ENCODE assay signal across 10 cellular contexts in genomic region chr14:92512807-92513203, GRCh38. TPM values are rescaled to one million over a fixed set of nuclear protein-coding genes. Genes with fewer than 3 reads are reported as not detected.
DNase-seq lines count a peak whose midpoint lies in the region; ATAC-seq, FAIRE-seq and TF ChIP-seq lines count a peak whose summit lies in the region.
"Had no signal": no experiment of that assay in that cellular context is flagged by ENCODE, and none has a peak within 500 bp of the region (broad histone marks: within the 10 kb centered on the region; RNA-seq: fewer than 3 reads in every experiment).

No MANE protein-coding gene starts in this region.

- peaks cover 33 to 39% (median 34%) of the 10 kb centered on the region in 3 donors for H3K4me1 Mint-ChIP-seq in T-cell

- no peak for ATAC-seq in T-cell (replicated peaks in 1 of 4)
- ATAC-seq in psoas muscle = no peak
- no peak for ATAC-seq in HG03025 (IDR thresholded peaks at IDR 0.05; ENCODE audit: low FRiP score, unreplicated experiment)

- H3K27me3 ChIP-seq in fibroblast of lung (ENCODE audit: control insufficient read depth, insufficient read depth, low read length) (no peaks in the 10 kb centered on the region), psoas muscle (ENCODE audit: insufficient read depth in 3 of 3, low read length in 2 of 3) (peaks cover 0 to 16% (median 9%) of the 10 kb centered on the region in 3 donors)

- H4K20me1 ChIP-seq in fibroblast of lung (ENCODE audit: control insufficient read depth, extremely low read depth, insufficient read depth, low read length) = no peaks in the 10 kb centered on the region

- H3K36me3 Mint-ChIP-seq in T-cell = no peaks in the 10 kb centered on the region

- peak overlapping the region; percentile 21 to 66 for H3K27ac Mint-ChIP-seq in T-cell

- H3K4me3 ChIP-seq in fibroblast of lung (replicated peaks in 1 of 4; ENCODE audit: control extremely low read depth in 1 of 4, insufficient read depth in 1 of 4, low read depth in 3 of 4, low read length in 4 of 4) (peak overlapping the region in 3 of 4 experiments; percentile 80 to 88 (median 83)), psoas muscle (peak overlapping the region; percentile 74)

- H3K79me2 ChIP-seq in fibroblast of lung (ENCODE audit: control insufficient read depth, insufficient read depth, low read length) = peaks cover 37% of the 10 kb centered on the region

- H3K4me3 Mint-ChIP-seq in T-cell = peak overlapping the region; percentile 59 to 78 (median 68)

- H3K9me3 ChIP-seq in ES-I3 (ENCODE audit: control insufficient read depth, insufficient read depth, low read length) (no peaks in the 10 kb centered on the region), fibroblast of lung (ENCODE audit: control insufficient read depth, insufficient read depth, low read depth, low read length) (no peaks in the 10 kb centered on the region), psoas muscle (no peaks in the 10 kb centered on the region)

- H3K36me3 ChIP-seq in ES-I3 (ENCODE audit: insufficient read depth, low read length) = no peaks in the 10 kb centered on the region
- H3K36me3 ChIP-seq in fibroblast of lung (ENCODE audit: control insufficient read depth, insufficient read depth, low read length) = no peaks in the 10 kb centered on the region
- H3K36me3 ChIP-seq in psoas muscle (ENCODE audit: insufficient read depth in 1 of 2, low read depth in 1 of 2) = no peaks in the 10 kb centered on the region

- H3K4me2 ChIP-seq in fibroblast of lung (ENCODE audit: extremely low read depth, insufficient read depth, low read length) = peak overlapping the region; percentile 97

- H3K4me1 ChIP-seq in ES-I3 (ENCODE audit: insufficient read depth, low read length) (peaks cover 12% of the 10 kb centered on the region), fibroblast of lung (ENCODE audit: control insufficient read depth, extremely low read depth, insufficient read depth, low read length) (peaks cover 11% of the 10 kb centered on the region), psoas muscle (no peaks in the 10 kb centered on the region)

- H3K27me3 Mint-ChIP-seq in T-cell = no peaks in the 10 kb centered on the region

- TF ChIP-seq CTCF in fibroblast of lung (conservative IDR thresholded peaks at IDR 0.05 in 1 of 2, IDR thresholded peaks at IDR 0.05 in 1 of 2; ENCODE audit: low read depth in 1 of 2, low read length in 2 of 2) = no peak
- no peak for TF ChIP-seq CTCF in psoas muscle (IDR thresholded peaks at IDR 0.05)

- CTCF ChIA-PET in T-cell (lab: Charles Lee) = no interaction called here

- H3K9ac ChIP-seq in ES-I3 (ENCODE audit: low read depth, low read length) (peak overlapping the region; percentile 52; the same call in 1 of the 2 replicates), fibroblast of lung (ENCODE audit: insufficient read depth, low read length) (peak overlapping the region; percentile 95)

- intact Hi-C loops in psoas muscle (cut with DNase I) = no loop called here

- peak overlapping the region; percentile 72 for H2AFZ ChIP-seq in fibroblast of lung (ENCODE audit: low read length)

- H3K27ac ChIP-seq in fibroblast of lung (ENCODE audit: insufficient read depth, low read length) (peak overlapping the region; percentile 83), psoas muscle (peak overlapping the region; percentile 68)

- DNase-seq in T-cell (no peak), fibroblast of lung (ENCODE audit: low read depth in 2 of 2) (no peak), psoas muscle (no peak), NCI-H446 (lab: John Stamatoyannopoulos, UW) (no peak), HTR-8/SVneo (ENCODE audit: insufficient read length, low spot score) (no peak), NCI-H510A treated with DMSO at 0.1 percent for 48 hours (lab: John Stamatoyannopoulos, UW) (no peak)
- DNase-seq: occipital lobe had no signal

- H3K9me3 Mint-ChIP-seq in T-cell = no peaks in the 10 kb centered on the region
- H3K9me3 Mint-ChIP-seq: activated naive CD4-positive, alpha-beta T cell treated with anti-CD3 and anti-CD28 coated beads, Interleukin-2, amount 50 U/mL, for 72 hours had no signal

- no peak for FAIRE-seq in HTR-8/SVneo (lab: Jason Lieb, UNC)

- WGBS in psoas muscle, 3 donors = 63 to 81% (median 73%) methylated on average over 9 of the region's 9 CpGs

- POLR2A ChIA-PET in T-cell (lab: Charles Lee) = no interaction called here

RNA-seq across cellular contexts. Expression of gene RIN3, which starts 0.8 kb away (rescaled TPM):
- total RNA-seq in T-cell = 100 to 1,000 TPM in 2 of 5 donors, 10 to 100 TPM in 3; 89.9 to 107 (median 97.0) TPM
- total RNA-seq in fibroblast of lung = 5.4 and 8.9 TPM in 2 replicates
- 9.2 and 10.2 TPM in 2 replicates for polyA plus RNA-seq in fibroblast of lung
- polyA plus RNA-seq in fibroblast of lung (2012) = 22.7 and 24.7 TPM in 2 replicates
- polyA minus RNA-seq in fibroblast of lung (ENCODE audit: low replicate concordance) = 32.9 and 48.0 TPM in 2 replicates
- total RNA-seq in psoas muscle = 1 to 10 TPM; 3.8 to 8.7 (median 5.1) TPM
- polyA plus RNA-seq in psoas muscle = 1 to 10 TPM; 1.2 to 2.9 (median 1.5) TPM
